Comparison of ENCODE assay signal across 10 cellular contexts in genomic region chr1:148353461-148354283, GRCh38.
DNase-seq lines count a peak whose midpoint lies in the region; ATAC-seq and TF ChIP-seq lines count a peak whose summit lies in the region.
"Had no signal": no experiment of that assay in that cellular context is flagged by ENCODE, and none has a peak within 500 bp of the region (broad histone marks: within the 10 kb centered on the region; RNA-seq: fewer than 3 reads in every experiment).

No MANE protein-coding gene starts in this region.

- peak overlapping the region; percentile 73 for H3K27ac Mint-ChIP-seq in activated naive CD4-positive, alpha-beta T cell treated with anti-CD3 and anti-CD28 coated beads for 36 hours
- H3K27ac Mint-ChIP-seq in activated naive CD4-positive, alpha-beta T cell treated with anti-CD3 and anti-CD28 coated beads, Interleukin-2, amount 10 ng/mL, durations not matched to agents 7 days and 5 days: no peak overlapping the region
- H3K27ac Mint-ChIP-seq in glutamatergic neuron (ENCODE audit: unreplicated experiment): no peak overlapping the region
- no peak overlapping the region for H3K27ac Mint-ChIP-seq in CD8-positive, alpha-beta memory T cell
- H3K27ac Mint-ChIP-seq: naive B cell had no signal

- ATAC-seq in RWPE2 (ENCODE audit: low read depth): peak; percentile 51
- no peak for ATAC-seq in HG02870 (IDR thresholded peaks at IDR 0.05; ENCODE audit: unreplicated experiment)

- no peaks in the 10 kb centered on the region for H3K9me3 Mint-ChIP-seq in activated naive CD4-positive, alpha-beta T cell treated with anti-CD3 and anti-CD28 coated beads for 36 hours
- H3K9me3 Mint-ChIP-seq in activated naive CD4-positive, alpha-beta T cell treated with anti-CD3 and anti-CD28 coated beads, Interleukin-2, amount 10 ng/mL, durations not matched to agents 7 days and 5 days: no peaks in the 10 kb centered on the region
- H3K9me3 Mint-ChIP-seq in glutamatergic neuron (ENCODE audit: unreplicated experiment): peaks cover 3% of the 10 kb centered on the region
- no peaks in the 10 kb centered on the region for H3K9me3 Mint-ChIP-seq in CD8-positive, alpha-beta memory T cell
- H3K9me3 Mint-ChIP-seq: naive B cell had no signal

- H3K27ac ChIP-seq in RWPE2 (ENCODE audit: poor library complexity, severe bottlenecking): no peak overlapping the region
- no peak overlapping the region for H3K27ac ChIP-seq in CD8-positive, alpha-beta memory T cell (ENCODE audit: low read depth, low read length)

- CTCF ChIA-PET in activated naive CD4-positive, alpha-beta T cell treated with anti-CD3 and anti-CD28 coated beads for 36 hours (lab: Charles Lee): interaction anchor here (1.0 kb wide), 1 partner anchor 18 kb away, joined by 3 read pairs; no protein-coding TSS in a partner anchor
- CTCF ChIA-PET in activated naive CD4-positive, alpha-beta T cell treated with anti-CD3 and anti-CD28 coated beads, Interleukin-2, amount 10 ng/mL, durations not matched to agents 7 days and 5 days (lab: Charles Lee): interaction anchor here (1.1 kb wide), 1 partner anchor 8 kb away, joined by 3 read pairs; no protein-coding TSS in a partner anchor
- CTCF ChIA-PET in CD8-positive, alpha-beta memory T cell (lab: Charles Lee): interaction anchor here (0.9 to 1.0 kb wide), 2 partner anchors 8 to 11 kb away, joined by 3 read pairs; no protein-coding TSS in a partner anchor

- H3K27me3 Mint-ChIP-seq in activated naive CD4-positive, alpha-beta T cell treated with anti-CD3 and anti-CD28 coated beads for 36 hours (ENCODE audit: low read depth): peaks cover 32% of the 10 kb centered on the region
- peaks cover 89% of the 10 kb centered on the region for H3K27me3 Mint-ChIP-seq in activated naive CD4-positive, alpha-beta T cell treated with anti-CD3 and anti-CD28 coated beads, Interleukin-2, amount 10 ng/mL, durations not matched to agents 7 days and 5 days
- H3K27me3 Mint-ChIP-seq in glutamatergic neuron (ENCODE audit: unreplicated experiment): peaks cover 17% of the 10 kb centered on the region
- peaks cover 39 to 89% of the 10 kb centered on the region in 2 donors for H3K27me3 Mint-ChIP-seq in CD8-positive, alpha-beta memory T cell

- no peaks in the 10 kb centered on the region for H3K4me1 ChIP-seq in RWPE2 (ENCODE audit: insufficient read depth, poor library complexity, severe bottlenecking)
- H3K4me1 ChIP-seq in CD8-positive, alpha-beta memory T cell (ENCODE audit: insufficient read depth, low read length): no peaks in the 10 kb centered on the region

- no peak overlapping the region for H3K4me3 ChIP-seq in RWPE2 (ENCODE audit: severe bottlenecking)
- H3K4me3 ChIP-seq in CD8-positive, alpha-beta memory T cell (ENCODE audit: low read length): no peak overlapping the region

- intact Hi-C loops in activated naive CD4-positive, alpha-beta T cell treated with anti-CD3 and anti-CD28 coated beads for 36 hours (cut with micrococcal nuclease): loop anchor here (1.0 kb wide), 3 partner anchors 9 to 19 kb away; no protein-coding TSS in a partner anchor

- no peaks in the 10 kb centered on the region for H3K27me3 ChIP-seq in RWPE2 (ENCODE audit: insufficient read depth, poor library complexity, severe bottlenecking)
- peaks cover 4% of the 10 kb centered on the region for H3K27me3 ChIP-seq in CD8-positive, alpha-beta memory T cell (ENCODE audit: insufficient read depth, low read length, poor library complexity, severe bottlenecking)

- DNase-seq in activated naive CD4-positive, alpha-beta T cell treated with anti-CD3 and anti-CD28 coated beads for 36 hours: peak; percentile 72
- DNase-seq in activated naive CD4-positive, alpha-beta T cell treated with anti-CD3 and anti-CD28 coated beads, Interleukin-2, amount 10 ng/mL, durations not matched to agents 7 days and 5 days: no peak
- DNase-seq in RWPE2 (ENCODE audit: low spot score) (no peak), glutamatergic neuron (no peak), NCI-H526 treated with DMSO at 0.1 percent for 48 hours (lab: John Stamatoyannopoulos, UW) (no peak)
- peak; percentile 1 for DNase-seq in stimulated activated naive CD4-positive, alpha-beta T cell treated with Interleukin-2 at 50 U/mL for 16 hours (lab: John Stamatoyannopoulos, UW)
- DNase-seq in CD8-positive, alpha-beta memory T cell: no peak
- DNase-seq: naive B cell, NCI-H526 had no signal

- no peaks in the 10 kb centered on the region for H3K36me3 Mint-ChIP-seq in activated naive CD4-positive, alpha-beta T cell treated with anti-CD3 and anti-CD28 coated beads for 36 hours (ENCODE audit: low read depth)
- H3K36me3 Mint-ChIP-seq in activated naive CD4-positive, alpha-beta T cell treated with anti-CD3 and anti-CD28 coated beads, Interleukin-2, amount 10 ng/mL, durations not matched to agents 7 days and 5 days: no peaks in the 10 kb centered on the region
- H3K36me3 Mint-ChIP-seq in glutamatergic neuron (ENCODE audit: unreplicated experiment): no peaks in the 10 kb centered on the region
- peaks cover 0 to under 1% (median 0%) of the 10 kb centered on the region in 3 donors for H3K36me3 Mint-ChIP-seq in CD8-positive, alpha-beta memory T cell
- H3K36me3 Mint-ChIP-seq: naive B cell had no signal

- POLR2A ChIA-PET in CD8-positive, alpha-beta memory T cell (lab: Charles Lee): no interaction called here

- peaks cover 15% of the 10 kb centered on the region for H3K4me1 Mint-ChIP-seq in activated naive CD4-positive, alpha-beta T cell treated with anti-CD3 and anti-CD28 coated beads for 36 hours (ENCODE audit: low read depth)
- peaks cover 16% of the 10 kb centered on the region for H3K4me1 Mint-ChIP-seq in activated naive CD4-positive, alpha-beta T cell treated with anti-CD3 and anti-CD28 coated beads, Interleukin-2, amount 10 ng/mL, durations not matched to agents 7 days and 5 days
- no peaks in the 10 kb centered on the region for H3K4me1 Mint-ChIP-seq in glutamatergic neuron (ENCODE audit: low read depth, unreplicated experiment)
- H3K4me1 Mint-ChIP-seq in CD8-positive, alpha-beta memory T cell: peaks cover 0 to 6% (median 4%) of the 10 kb centered on the region in 3 donors

- no peaks in the 10 kb centered on the region for H3K9me3 ChIP-seq in RWPE2 (ENCODE audit: severe bottlenecking)
- no peaks in the 10 kb centered on the region for H3K9me3 ChIP-seq in CD8-positive, alpha-beta memory T cell (ENCODE audit: low read length)

- no peaks in the 10 kb centered on the region for H3K36me3 ChIP-seq in RWPE2 (ENCODE audit: low read depth)
- no peaks in the 10 kb centered on the region for H3K36me3 ChIP-seq in CD8-positive, alpha-beta memory T cell (ENCODE audit: insufficient read depth, low read length)

- TF ChIP-seq CTCF in RWPE2 (IDR thresholded peaks at IDR 0.05; ENCODE audit: poor library complexity, severe bottlenecking): no peak
- no peak for TF ChIP-seq CTCF in glutamatergic neuron (IDR thresholded peaks at IDR 0.05; ENCODE audit: partially characterized antibody, unreplicated experiment)

- H3K4me3 Mint-ChIP-seq in activated naive CD4-positive, alpha-beta T cell treated with anti-CD3 and anti-CD28 coated beads for 36 hours: peak overlapping the region; percentile 63
- no peak overlapping the region for H3K4me3 Mint-ChIP-seq in activated naive CD4-positive, alpha-beta T cell treated with anti-CD3 and anti-CD28 coated beads, Interleukin-2, amount 10 ng/mL, durations not matched to agents 7 days and 5 days
- H3K4me3 Mint-ChIP-seq in glutamatergic neuron (ENCODE audit: unreplicated experiment): peak overlapping the region; percentile 74
- peak overlapping the region in 3 of 7 donors; percentile 4 to 38 (median 37) for H3K4me3 Mint-ChIP-seq in CD8-positive, alpha-beta memory T cell

Comparison
In these comparisons a context has a peak if more than half of its experiments do, and no peak if none do; other contexts are left out.
1. DNase-seq: peak in activated naive CD4-positive, alpha-beta T cell treated with anti-CD3 and anti-CD28 coated beads for 36 hours (single experiment) and stimulated activated naive CD4-positive, alpha-beta T cell treated with Interleukin-2 at 50 U/mL for 16 hours (single experiment); none in activated naive CD4-positive, alpha-beta T cell treated with anti-CD3 and anti-CD28 coated beads, Interleukin-2, amount 10 ng/mL, durations not matched to agents 7 days and 5 days (single experiment), RWPE2 (single experiment), glutamatergic neuron (single experiment), NCI-H526 treated with DMSO at 0.1 percent for 48 hours (single experiment) and CD8-positive, alpha-beta memory T cell (0 of 5).